Comparison of ENCODE assay signal across 1 cellular context in genomic region chr9:18393340-18394130, GRCh38.
TF ChIP-seq lines count a peak whose summit lies in the region.

No MANE protein-coding gene starts in this region.

TF ChIP-seq in WTC11, 78 proteins besides CTCF, POLR2A, EP300 and RAD21 (continued from another document):
- TF ChIP-seq E2F4 (CRISPR knock-in tag; IDR thresholded peaks at IDR 0.05; ENCODE audit: borderline replicate concordance, low read depth) (no peak), USF2 (CRISPR knock-in tag; IDR thresholded peaks at IDR 0.05) (no peak), ZNF416 (CRISPR knock-in tag; IDR thresholded peaks at IDR 0.05) (no peak), OVOL2 (CRISPR knock-in tag; IDR thresholded peaks at IDR 0.05; ENCODE audit: borderline replicate concordance) (no peak)
